28 cellular contexts compared by ENCODE assay signal in the genomic region with DNA sequence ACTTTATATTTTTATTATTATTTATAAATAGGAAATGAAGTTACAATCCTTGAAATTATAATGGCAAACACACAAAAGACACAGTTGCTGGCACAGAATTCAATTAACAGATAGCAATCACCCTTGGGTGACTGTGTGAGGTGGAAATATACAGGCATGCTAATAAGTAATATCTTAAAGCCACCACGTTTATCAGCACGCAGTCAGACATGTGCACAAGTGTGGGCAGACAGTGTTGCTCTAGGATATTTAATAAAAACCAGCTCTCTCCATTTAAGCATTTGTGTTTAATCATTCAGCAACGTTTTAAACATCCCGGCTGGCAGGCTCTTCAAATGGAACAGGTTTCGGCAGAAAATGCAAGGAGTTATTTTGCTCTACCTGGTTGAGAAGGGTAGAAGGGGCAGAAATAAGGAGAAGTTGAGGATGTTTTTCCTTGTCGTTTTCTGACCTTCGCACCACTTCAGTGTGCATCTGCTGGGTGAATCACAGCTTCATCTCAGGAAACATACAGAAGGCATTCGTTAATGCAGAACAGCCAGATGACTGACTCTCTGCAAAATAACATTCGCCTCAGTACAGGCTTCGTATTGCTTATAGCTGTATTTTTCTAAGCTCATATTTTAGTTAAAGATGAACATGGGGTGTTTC.
DNase-seq lines count a peak whose midpoint lies in the region; ATAC-seq, FAIRE-seq and TF ChIP-seq lines count a peak whose summit lies in the region.
"Had no signal": no experiment of that assay in that cellular context is flagged by ENCODE, and none has a peak within 500 bp of the region (broad histone marks: within the 10 kb centered on the region; RNA-seq: fewer than 3 reads in every experiment).

No MANE protein-coding gene starts in this region.

- H3K79me1 ChIP-seq in H1 (ENCODE audit: low read depth, low read length), result no peaks in the 10 kb centered on the region

- no peak overlapping the region for H2BK5ac ChIP-seq in H1 (ENCODE audit: low read depth, low read length)

- H3K14ac ChIP-seq in H1 (ENCODE audit: insufficient read length), result no peak overlapping the region

- no peaks in the 10 kb centered on the region for H3K36me3 ChIP-seq in BE2C
- H3K36me3 ChIP-seq in H1 (ENCODE audit: control insufficient read depth in 2 of 4, insufficient read depth in 4 of 4, low read length in 3 of 4), result no peaks in the 10 kb centered on the region
- H3K36me3 ChIP-seq in sigmoid colon, result no peaks in the 10 kb centered on the region
- H3K36me3 ChIP-seq: BLaER1, SJCRH30 had no signal

- H3K4me3 ChIP-seq in BE2C (ENCODE audit: low read depth, low read length) (peak overlapping the region; percentile 10; the same call in 1 of the 2 replicates), H1 (ENCODE audit: extremely low read depth in 1 of 4, insufficient read depth in 2 of 4, low read depth in 3 of 4, low read length in 4 of 4) (no peak overlapping the region), sigmoid colon (no peak overlapping the region)
- H3K4me3 ChIP-seq: BLaER1, GM12878, K562, PC-9, SJCRH30 had no signal

- H4K20me1 ChIP-seq in H1 (replicated peaks in 1 of 2; ENCODE audit: control insufficient read depth in 1 of 2, insufficient read depth in 2 of 2, low read length in 2 of 2), result no peaks in the 10 kb centered on the region
- H4K20me1 ChIP-seq: BLaER1 had no signal

- no peak overlapping the region for H3K23ac ChIP-seq in H1 (ENCODE audit: insufficient read length)

- no peak for FAIRE-seq in H1 (lab: Jason Lieb, UNC)
- FAIRE-seq: GM12878, HTR-8/SVneo, K562 had no signal

- POLR2A ChIA-PET in H1 (lab: Charles Lee; ENCODE audit: partially characterized antibody), result no interaction called here

- no peak overlapping the region for H3K56ac ChIP-seq in H1 (replicated peaks; ENCODE audit: insufficient read length, low read depth, low read length)

- H2AFZ ChIP-seq in H1 (ENCODE audit: low read length), result 0 out of 2 replicates have a peak overlapping the region, but pooled peaks have one; percentile 22
- H2AFZ ChIP-seq: PC-9 had no signal

- DNase-seq in BE2C (no peak), H1 (ENCODE audit: low read depth in 1 of 2, low spot score in 2 of 2) (no peak), kidney tubule cell (ENCODE audit: low spot score) (peak; percentile 14), NCI-H1048 (lab: John Stamatoyannopoulos, UW) (no peak), T-helper 9 cell (no peak), sigmoid colon (no peak), HPDE6-E6E7 (ENCODE audit: extremely low spot score) (no peak)
- DNase-seq: 8988T; CD4-positive, CD25-positive, alpha-beta regulatory T cell; DMS53; GDM1; Kasumi-1; NCI-H1105 treated with DMSO at 0.1 percent for 48 hours; NCI-H146; NCI-H2029; NCI-H446 treated with DMSO at 0.1 percent for 48 hours; NCI-H526; NCI-H82; NK-92 treated with Interleukin-12 subunit alpha and Interleukin-12 subunit beta, amount 100 ng/mL, for 24 hours; PC-9; SJCRH30 had no signal

- H4K91ac ChIP-seq in H1 (replicated peaks; ENCODE audit: insufficient read length, low read length), result no peak overlapping the region

- H4K8ac ChIP-seq in H1 (ENCODE audit: extremely low read depth, insufficient read depth, low read length), result no peak overlapping the region

- H3K4me2 ChIP-seq in H1 (ENCODE audit: insufficient read depth in 1 of 2, low read depth in 2 of 2, low read length in 2 of 2), result no peak overlapping the region
- H3K4me2 ChIP-seq: PC-9 had no signal

- TF ChIP-seq EP300 in H1 (IDR thresholded peaks at IDR 0.05; ENCODE audit: borderline replicate concordance in 1 of 2, low read depth in 2 of 2, low read length in 2 of 2) (no peak), sigmoid colon (IDR thresholded peaks at IDR 0.05) (no peak)

- H3K27ac ChIP-seq in H1 (ENCODE audit: low read depth, low read length), result no peak overlapping the region
- no peak overlapping the region for H3K27ac ChIP-seq in sigmoid colon
- H3K27ac ChIP-seq: BLaER1, PC-9, SJCRH30 had no signal

- ATAC-seq in SK-N-SH treated with all-trans-retinoic acid at 6 μM for 48 hours, result no peak
- ATAC-seq: GM12878, HCT116, K562, Right ventricle myocardium inferior had no signal

- H3K79me2 ChIP-seq in H1 (ENCODE audit: control insufficient read depth in 1 of 2, insufficient read depth in 2 of 2, low read length in 2 of 2), result no peaks in the 10 kb centered on the region

- no peak overlapping the region for H4K5ac ChIP-seq in H1 (ENCODE audit: insufficient read length, low read depth, low read length)

- no peak overlapping the region for H2BK120ac ChIP-seq in H1 (replicated peaks; ENCODE audit: low read depth, low read length)

- H2BK15ac ChIP-seq in H1 (ENCODE audit: low read length), result no peak overlapping the region

- TF ChIP-seq POLR2A in H1 (IDR thresholded peaks at IDR 0.05; ENCODE audit: control extremely low read depth in 1 of 2, low read depth in 2 of 2, low read length in 2 of 2) (no peak), sigmoid colon (IDR thresholded peaks at IDR 0.05) (no peak)

- CTCF ChIA-PET in H1 (lab: Charles Lee; ENCODE audit: partially characterized antibody), result no interaction called here

- H3K23me2 ChIP-seq in H1 (ENCODE audit: low read depth, low read length), result no peaks in the 10 kb centered on the region; the same call in 1 of the 2 replicates

- TF ChIP-seq CTCF in BE2C (IDR thresholded peaks at IDR 0.05; ENCODE audit: low read depth, low read length), result no peak
- TF ChIP-seq CTCF in H1 (IDR thresholded peaks at IDR 0.05; ENCODE audit: control extremely low read depth in 1 of 3, insufficient read depth in 1 of 3, low read depth in 1 of 3, low read length in 3 of 3), result no peak
- no peak for TF ChIP-seq CTCF in sigmoid colon (IDR thresholded peaks at IDR 0.05)

- H2BK12ac ChIP-seq in H1 (ENCODE audit: low read depth, low read length), result no peak overlapping the region

- no peak overlapping the region for H3K4ac ChIP-seq in H1 (replicated peaks; ENCODE audit: insufficient read length, low read depth, low read length)

- 93% methylated on average over 10 of the region's 10 CpGs; no CpG with 5 or more reads in 1 of the 2 experiments for WGBS in H1 (ENCODE audit: extremely low coverage in 1 of 2, insufficient coverage in 1 of 2, insufficient read length in 1 of 2, insufficient replicate concordance in 2 of 2, low coverage in 1 of 2, low lambda C conversion rate in 2 of 2, missing lambda C conversion rate in 1 of 2), 2 experiments
- 72 to 82% methylated on average over 10 of the region's 10 CpGs for WGBS in sigmoid colon, 2 donors

- H3K9me3 ChIP-seq in BE2C, result no peaks in the 10 kb centered on the region
- H3K9me3 ChIP-seq in H1 (ENCODE audit: insufficient read depth in 2 of 2, low read depth in 1 of 2, low read length in 1 of 2), result no peaks in the 10 kb centered on the region
- H3K9me3 ChIP-seq in sigmoid colon, result no peaks in the 10 kb centered on the region
- H3K9me3 ChIP-seq: BLaER1 had no signal

- H3K27me3 ChIP-seq in BE2C, result no peaks in the 10 kb centered on the region
- no peaks in the 10 kb centered on the region for H3K27me3 ChIP-seq in H1 (replicated peaks in 1 of 4; ENCODE audit: control insufficient read depth in 3 of 4, extremely low read depth in 1 of 4, insufficient read depth in 3 of 4, low read length in 3 of 4)
- no peaks in the 10 kb centered on the region for H3K27me3 ChIP-seq in sigmoid colon
- H3K27me3 ChIP-seq: BLaER1, SJCRH30 had no signal

- H3K18ac ChIP-seq in H1 (ENCODE audit: extremely low read depth, low read length), result no peak overlapping the region

- no peak overlapping the region for H3K9ac ChIP-seq in H1 (replicated peaks in 1 of 4; ENCODE audit: extremely low read depth in 1 of 4, low read depth in 3 of 4, low read length in 3 of 4)
- H3K9ac ChIP-seq: BLaER1 had no signal

- H3K4me1 ChIP-seq in BE2C (no peaks in the 10 kb centered on the region), H1 (replicated peaks in 1 of 4; ENCODE audit: control insufficient read depth in 3 of 4, insufficient read depth in 4 of 4, low read length in 3 of 4) (no peaks in the 10 kb centered on the region), sigmoid colon (peaks cover 0 to 7% (median 0%) of the 10 kb centered on the region in 4 donors)

- no peak overlapping the region for H2BK20ac ChIP-seq in H1 (ENCODE audit: low read length)

- H2AK5ac ChIP-seq in H1 (ENCODE audit: low read depth, low read length), result no peak overlapping the region

- intact Hi-C loops in sigmoid colon (cut with DNase I), result no loop called here

- TF ChIP-seq RAD21 in H1 (IDR thresholded peaks at IDR 0.05 in 1 of 2, conservative IDR thresholded peaks at IDR 0.05 in 1 of 2; ENCODE audit: low read depth in 2 of 2, low read length in 2 of 2), result no peak

TF ChIP-seq in SK-N-SH treated with all-trans-retinoic acid at 6 μM for 48 hours, 23 proteins besides CTCF, POLR2A, EP300 and RAD21 (continues in another document):
- TF ChIP-seq ZFP30 (CRISPR knock-in tag; IDR thresholded peaks at IDR 0.05) (no peak), TCF4 (CRISPR knock-in tag; IDR thresholded peaks at IDR 0.05; ENCODE audit: borderline replicate concordance) (peak; percentile 52; the same call in 1 of the 2 replicates)

TF ChIP-seq in H1, 55 proteins besides CTCF, POLR2A, EP300 and RAD21 (continues in another document):
- TF ChIP-seq SUZ12 (IDR thresholded peaks at IDR 0.05; ENCODE audit: low read length) (no peak), GABPA (IDR thresholded peaks at IDR 0.05; ENCODE audit: borderline replicate concordance, insufficient read depth, low read length) (no peak), SAP30 (IDR thresholded peaks at IDR 0.05; ENCODE audit: insufficient read depth, insufficient replicate concordance, low read length) (no peak), BACH1 (IDR thresholded peaks at IDR 0.05; ENCODE audit: low read length) (no peak), RNF2 (IDR thresholded peaks at IDR 0.05; ENCODE audit: borderline replicate concordance, low read depth, low read length, missing control alignments, poor library complexity, severe bottlenecking) (no peak), TEAD4 (IDR thresholded peaks at IDR 0.05; ENCODE audit: low read depth, low read length) (no peak), BCL11A (IDR thresholded peaks at IDR 0.05; ENCODE audit: low read depth in 2 of 2, low read length in 2 of 2) (no peak), SP1 (IDR thresholded peaks at IDR 0.05; ENCODE audit: low read depth, low read length) (no peak), TAF7 (optimal IDR thresholded peaks at IDR 0.05; ENCODE audit: borderline replicate concordance, low read depth, low read length) (no peak), SP2 (IDR thresholded peaks at IDR 0.05; ENCODE audit: low read length) (no peak)
- TF ChIP-seq, protein P1, sequence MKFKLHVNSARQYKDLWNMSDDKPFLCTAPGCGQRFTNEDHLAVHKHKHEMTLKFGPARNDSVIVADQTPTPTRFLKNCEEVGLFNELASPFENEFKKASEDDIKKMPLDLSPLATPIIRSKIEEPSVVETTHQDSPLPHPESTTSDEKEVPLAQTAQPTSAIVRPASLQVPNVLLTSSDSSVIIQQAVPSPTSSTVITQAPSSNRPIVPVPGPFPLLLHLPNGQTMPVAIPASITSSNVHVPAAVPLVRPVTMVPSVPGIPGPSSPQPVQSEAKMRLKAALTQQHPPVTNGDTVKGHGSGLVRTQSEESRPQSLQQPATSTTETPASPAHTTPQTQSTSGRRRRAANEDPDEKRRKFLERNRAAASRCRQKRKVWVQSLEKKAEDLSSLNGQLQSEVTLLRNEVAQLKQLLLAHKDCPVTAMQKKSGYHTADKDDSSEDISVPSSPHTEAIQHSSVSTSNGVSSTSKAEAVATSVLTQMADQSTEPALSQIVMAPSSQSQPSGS (IDR thresholded peaks at IDR 0.05; ENCODE audit: low read length), result no peak
